Comparison of ENCODE assay signal across 18 cellular contexts in genomic region chr3:28036599-28037575, GRCh38.
DNase-seq lines count a peak whose midpoint lies in the region; ATAC-seq, FAIRE-seq and TF ChIP-seq lines count a peak whose summit lies in the region.
"Had no signal": no experiment of that assay in that cellular context is flagged by ENCODE, and none has a peak within 500 bp of the region (broad histone marks: within the 10 kb centered on the region; RNA-seq: fewer than 3 reads in every experiment).

No MANE protein-coding gene starts in this region.

- no peak for DNase-seq in GM18507 (ENCODE audit: extremely low spot score, insufficient read length, low read depth)
- no peak for DNase-seq in GM19239 (ENCODE audit: insufficient read length, low spot score)
- no peak for DNase-seq in NCI-H510A treated with DMSO at 0.1 percent for 48 hours (lab: John Stamatoyannopoulos, UW)
- no peak for DNase-seq in D721Med (ENCODE audit: insufficient read length, low spot score)
- DNase-seq in stimulated activated CD4-positive, alpha-beta T cell treated with anti-CD3 and anti-CD28 coated beads, Interleukin-1b, Interleukin-23, amount 100 ng/mL, for 48 hours: no peak
- DNase-seq in activated T-cell treated with anti-CD3 and anti-CD28 coated beads, Interleukin-2, amount 50 U/mL, for 48 hours: no peak
- DNase-seq: activated naive CD4-positive, alpha-beta T cell treated with anti-CD3 and anti-CD28 coated beads, Interleukin-2, amount 50 U/mL, for 16 hours; CD8-positive, alpha-beta memory T cell; heart left ventricle; NCI-H1105; NCI-H2171 treated with DMSO at 0.1 percent for 48 hours; retina; substantia nigra; T-helper 2 cell had no signal

- FAIRE-seq in GM18507 (lab: Jason Lieb, UNC) (peak; percentile 77), GM19239 (lab: Jason Lieb, UNC) (peak; percentile 52), D721Med (lab: Jason Lieb, UNC) (no peak)
- FAIRE-seq: islet of Langerhans, K562 had no signal

- no peak for TF ChIP-seq CTCF in D721Med (IDR thresholded peaks at IDR 0.05; ENCODE audit: insufficient read depth, missing control alignments)

- ATAC-seq in HG02642 (IDR thresholded peaks at IDR 0.05; ENCODE audit: poor library complexity, unreplicated experiment): peak; percentile 55
- ATAC-seq in HG03432 (IDR thresholded peaks at IDR 0.05; ENCODE audit: unreplicated experiment): peak; percentile 73
- ATAC-seq: heart left ventricle, K562 had no signal
